ENCODE assay signal across 8 cellular contexts in the genomic region with DNA sequence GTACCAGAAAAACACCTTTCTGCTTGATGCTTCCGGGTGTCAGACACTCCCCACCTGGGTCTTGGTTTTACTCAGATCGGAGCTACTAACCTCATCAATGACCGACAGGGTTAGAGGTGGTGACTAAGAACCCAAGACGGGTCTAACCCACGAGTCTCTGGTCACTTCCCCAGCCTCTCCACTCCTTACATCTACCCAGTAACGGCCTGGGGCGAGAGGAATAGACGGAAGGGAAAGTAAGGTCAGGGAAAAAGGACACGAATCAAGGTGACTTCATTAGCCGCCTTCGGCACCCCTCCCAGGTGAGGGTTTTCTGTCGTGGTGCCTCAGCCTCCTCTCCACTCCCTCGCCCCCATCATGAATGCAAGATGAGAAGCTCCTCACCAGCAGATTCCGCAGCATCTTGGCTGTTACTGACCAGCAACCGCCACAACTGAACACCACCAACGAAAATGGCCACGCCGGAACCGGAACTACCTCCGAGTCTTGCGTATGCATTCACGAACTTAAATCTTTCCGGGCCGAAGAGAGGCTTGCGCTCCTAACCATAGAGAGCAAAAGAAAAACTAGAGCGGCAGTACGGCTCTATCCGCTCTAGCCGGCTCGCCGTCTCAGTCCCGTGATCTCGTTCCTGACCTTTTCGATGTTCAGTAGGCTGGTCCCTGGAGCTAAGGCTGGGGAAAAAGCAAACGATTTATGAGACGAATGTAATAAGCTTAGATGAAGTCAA. TPM values are rescaled to one million over a fixed set of nuclear protein-coding genes. Genes with fewer than 3 reads are reported as not detected.
DNase-seq lines count a peak whose midpoint lies in the region; ATAC-seq and TF ChIP-seq lines count a peak whose summit lies in the region.

A gene with protein sequence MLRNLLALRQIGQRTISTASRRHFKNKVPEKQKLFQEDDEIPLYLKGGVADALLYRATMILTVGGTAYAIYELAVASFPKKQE (minus strand): TSS at position 469 of the 730 bp plus-strand sequence. CDS start 67 bp downstream, at position 402.

- TF ChIP-seq CTCF in KMS-11 (conservative IDR thresholded peaks at IDR 0.05; ENCODE audit: low read depth, low read length), result no peak
- no peak for TF ChIP-seq CTCF in Peyer's patch (IDR thresholded peaks at IDR 0.05)

- H4K20me1 ChIP-seq in KMS-11 (ENCODE audit: insufficient read depth), result no peaks in the 10 kb centered on the region

- H3K27ac ChIP-seq in KMS-11, result peak within 1 kb of the TSS; percentile 96
- peak within 1 kb of the TSS; percentile 82 to 96 (median 92) for H3K27ac ChIP-seq in Peyer's patch
- H3K27ac ChIP-seq in esophagus (ENCODE audit: low read depth in 2 of 2, low read length in 1 of 2), result peak within 1 kb of the TSS; percentile 85 to 99

- peak within 1 kb of the TSS; percentile 70 for H3K4me2 ChIP-seq in KMS-11

- peak; percentile 96 for ATAC-seq in GM21737 (IDR thresholded peaks at IDR 0.05; ENCODE audit: unreplicated experiment)

- H3K36me3 ChIP-seq in KMS-11 (ENCODE audit: insufficient read depth) (no peaks in the 10 kb centered on the region), Peyer's patch (peaks cover 0 to 22% (median 0%) of the 10 kb centered on the region in 3 donors), esophagus (ENCODE audit: control insufficient read depth in 2 of 2, insufficient read depth in 2 of 2, low read length in 1 of 2) (peaks cover 5 to 6% of the 10 kb centered on the region in 2 donors), mucosa of stomach (ENCODE audit: control insufficient read depth, insufficient read depth, low read length) (peaks cover 5% of the 10 kb centered on the region)

- peaks cover 19% of the 10 kb centered on the region for H3K79me2 ChIP-seq in KMS-11 (ENCODE audit: insufficient read depth, low read depth)

- no peak within 1 kb of the TSS for H3K4me3 ChIP-seq in KMS-11 (IDR thresholded peaks at IDR 0.05; ENCODE audit: insufficient read depth, low read depth, low read length)
- H3K4me3 ChIP-seq in Peyer's patch, result peak within 1 kb of the TSS; percentile 59 to 84 (median 77)
- H3K4me3 ChIP-seq in esophagus (ENCODE audit: low read depth in 1 of 2, low read length in 2 of 2), result peak within 1 kb of the TSS; percentile 71 to 98
- peak within 1 kb of the TSS; percentile 73 for H3K4me3 ChIP-seq in mucosa of stomach (ENCODE audit: low read length)

- peak; percentile 68 to 78 for TF ChIP-seq POLR2A in Peyer's patch (IDR thresholded peaks at IDR 0.05)

- no peaks in the 10 kb centered on the region for H3K9me3 ChIP-seq in Peyer's patch
- no peaks in the 10 kb centered on the region for H3K9me3 ChIP-seq in esophagus (ENCODE audit: control insufficient read depth in 2 of 2, insufficient read depth in 1 of 2, low read depth in 1 of 2, low read length in 1 of 2)
- no peaks in the 10 kb centered on the region for H3K9me3 ChIP-seq in mucosa of stomach (ENCODE audit: control insufficient read depth, low read length)

- H3K9ac ChIP-seq in KMS-11 (peak within 1 kb of the TSS; percentile 88), mucosa of stomach (ENCODE audit: low read length) (peak within 1 kb of the TSS; percentile 82)

- WGBS in esophagus, 2 donors, result 0% methylated on average over 36 of the region's 36 CpGs

- H3K4me1 ChIP-seq in KMS-11 (ENCODE audit: low read depth, poor library complexity, severe bottlenecking) (peaks cover 6% of the 10 kb centered on the region), Peyer's patch (peaks cover 0 to 28% (median 0%) of the 10 kb centered on the region in 4 donors), esophagus (ENCODE audit: control insufficient read depth in 2 of 2, insufficient read depth in 2 of 2, low read length in 1 of 2) (peaks cover 0 to 5% of the 10 kb centered on the region in 2 donors), mucosa of stomach (ENCODE audit: control insufficient read depth, insufficient read depth, low read length) (no peaks in the 10 kb centered on the region)

- H3K27me3 ChIP-seq in KMS-11 (ENCODE audit: insufficient read depth, low read depth) (no peaks in the 10 kb centered on the region), Peyer's patch (no peaks in the 10 kb centered on the region), esophagus (ENCODE audit: control insufficient read depth in 1 of 2, insufficient read depth in 2 of 2, low read length in 2 of 2) (no peaks in the 10 kb centered on the region), mucosa of stomach (ENCODE audit: control insufficient read depth, insufficient read depth, low read length) (no peaks in the 10 kb centered on the region)

- peak; percentile 99 for DNase-seq in DMS53 treated with DMSO at 0.1 percent for 48 hours (lab: John Stamatoyannopoulos, UW; ENCODE audit: unreplicated experiment)
- DNase-seq in Peyer's patch, result peak; percentile 88 to 96 (median 90)
- DNase-seq in activated T-cell treated with anti-CD3 and anti-CD28 coated beads, Interleukin-2, amount 50 U/mL, for 48 hours, result peak; percentile 86 to 87
- peak; percentile 61 to 72 for DNase-seq in stimulated activated CD8-positive, alpha-beta memory T cell treated with anti-CD3 and anti-CD28 coated beads, Interleukin-7, amount 100 ng/mL, for 1 hour (ENCODE audit: low read depth in 2 of 2)

- H2AFZ ChIP-seq in KMS-11 (ENCODE audit: low read depth), result peak within 1 kb of the TSS; percentile 64

RNA-seq across cellular contexts. Expression of the gene that starts here (rescaled TPM):
- 100 to 1,000 TPM in 3 of 4 donors, 10 to 100 TPM in 1; 94.9 to 246 (median 192) TPM for total RNA-seq in Peyer's patch
- polyA plus RNA-seq in esophagus, result 100 to 1,000 TPM; 393 to 531 TPM
